Comparison of ENCODE assay signal across 12 cellular contexts in genomic region chr4:40939826-40940225, GRCh38.
DNase-seq lines count a peak whose midpoint lies in the region; ATAC-seq and TF ChIP-seq lines count a peak whose summit lies in the region.
"Had no signal": no experiment of that assay in that cellular context is flagged by ENCODE, and none has a peak within 500 bp of the region (broad histone marks: within the 10 kb centered on the region; RNA-seq: fewer than 3 reads in every experiment).

No MANE protein-coding gene starts in this region.

- H3K36me3 ChIP-seq in heart right ventricle (peaks cover 0 to 53% (median 5%) of the 10 kb centered on the region in 9 donors), gastroesophageal sphincter (no peaks in the 10 kb centered on the region), sigmoid colon (peaks cover 0 to 5% (median 2%) of the 10 kb centered on the region in 4 donors), uterus (no peaks in the 10 kb centered on the region)
- H3K36me3 ChIP-seq: HAP-1 had no signal

- H3K4me1 ChIP-seq in heart right ventricle, result peaks cover 2 to 68% (median 18%) of the 10 kb centered on the region in 9 donors
- peaks cover 16 to 74% (median 33%) of the 10 kb centered on the region in 3 donors for H3K4me1 ChIP-seq in gastroesophageal sphincter
- H3K4me1 ChIP-seq in sigmoid colon, result peaks cover 0 to 34% (median 29%) of the 10 kb centered on the region in 4 donors
- H3K4me1 ChIP-seq in uterus, result no peaks in the 10 kb centered on the region
- H3K4me1 ChIP-seq: HAP-1 had no signal

- intact Hi-C loops in heart right ventricle (cut with DNase I) (loop anchor here in 3 of 10 donors (5.0 kb wide), 2 partner anchors 32 to 37 kb away; no protein-coding TSS in a partner anchor), cardiac septum (cut with DNase I) (no loop called here), sigmoid colon (cut with DNase I) (no loop called here), uterus (cut with DNase I; ENCODE audit: low total_unique reads) (no loop called here)

- no peaks in the 10 kb centered on the region for H3K27me3 ChIP-seq in heart right ventricle
- H3K27me3 ChIP-seq in gastroesophageal sphincter, result no peaks in the 10 kb centered on the region
- H3K27me3 ChIP-seq in sigmoid colon, result no peaks in the 10 kb centered on the region
- H3K27me3 ChIP-seq in uterus, result no peaks in the 10 kb centered on the region

- TF ChIP-seq POLR2A in gastroesophageal sphincter (IDR thresholded peaks at IDR 0.05) (no peak), sigmoid colon (IDR thresholded peaks at IDR 0.05) (no peak), uterus (IDR thresholded peaks at IDR 0.05) (no peak)

- no peak for TF ChIP-seq EP300 in gastroesophageal sphincter (IDR thresholded peaks at IDR 0.05)
- TF ChIP-seq EP300 in sigmoid colon (IDR thresholded peaks at IDR 0.05), result no peak

- 61 to 71% methylated on average over 2 of the region's 2 CpGs for WGBS in heart right ventricle, 2 donors
- 50% methylated on average over 2 of the region's 2 CpGs; no CpG with 5 or more reads in 1 of the 2 donors for WGBS in gastroesophageal sphincter (ENCODE audit: low coverage in 1 of 2), 2 donors
- 88 to 96% methylated on average over 2 of the region's 2 CpGs for WGBS in sigmoid colon, 2 donors

- H3K4me3 ChIP-seq in heart right ventricle (no peak overlapping the region), gastroesophageal sphincter (no peak overlapping the region), sigmoid colon (no peak overlapping the region), uterus (no peak overlapping the region)
- H3K4me3 ChIP-seq: HAP-1 had no signal

- peak overlapping the region in 4 of 10 donors; percentile 13 to 72 (median 42) for H3K27ac ChIP-seq in heart right ventricle
- H3K27ac ChIP-seq in gastroesophageal sphincter, result peak overlapping the region; percentile 55 to 78 (median 70)
- H3K27ac ChIP-seq in sigmoid colon, result peak overlapping the region; percentile 36 to 70 (median 65)
- H3K27ac ChIP-seq in uterus, result peak overlapping the region; percentile 48 to 61
- H3K27ac ChIP-seq: C4-2B, HL-60 had no signal

- no peaks in the 10 kb centered on the region for H3K9me3 ChIP-seq in heart right ventricle
- H3K9me3 ChIP-seq in gastroesophageal sphincter, result no peaks in the 10 kb centered on the region
- H3K9me3 ChIP-seq in sigmoid colon, result no peaks in the 10 kb centered on the region
- H3K9me3 ChIP-seq in uterus, result no peaks in the 10 kb centered on the region
- H3K9me3 ChIP-seq: HAP-1 had no signal

- ATAC-seq in heart right ventricle (peak in 6 of 8 donors; percentile 4 to 43 (median 13)), gastroesophageal sphincter (peak; percentile 30), GM18498 (IDR thresholded peaks at IDR 0.05; ENCODE audit: unreplicated experiment) (no peak), GM21576 (IDR thresholded peaks at IDR 0.05; ENCODE audit: unreplicated experiment) (no peak)

- TF ChIP-seq CTCF in heart right ventricle (IDR thresholded peaks at IDR 0.05) (no peak), gastroesophageal sphincter (IDR thresholded peaks at IDR 0.05) (no peak), sigmoid colon (IDR thresholded peaks at IDR 0.05) (no peak), uterus (IDR thresholded peaks at IDR 0.05) (no peak), GM20000 (IDR thresholded peaks at IDR 0.05; ENCODE audit: extremely low read depth, missing control alignments) (no peak)

- DNase-seq in heart right ventricle, result no peak
- no peak for DNase-seq in cardiac septum (ENCODE audit: low spot score)
- DNase-seq in sigmoid colon, result no peak
- no peak for DNase-seq in uterus
- no peak for DNase-seq in GM20000 (ENCODE audit: low spot score)
- DNase-seq: NCI-H187 treated with DMSO at 0.1 percent for 48 hours had no signal

Comparison
In these comparisons a context has a peak if more than half of its experiments do, and no peak if none do; other contexts are left out.
1. ATAC-seq: peak in heart right ventricle (6 of 8) and gastroesophageal sphincter (single experiment); none in GM18498 (single experiment) and GM21576 (single experiment).